1 cellular context compared by ENCODE assay signal in genomic region chr6:32689531-32690505, GRCh38.
TF ChIP-seq lines count a peak whose summit lies in the region.

No MANE protein-coding gene starts in this region.

TF ChIP-seq in endothelial cell of umbilical vein, 7 proteins besides CTCF, POLR2A, EP300 and RAD21 (continued from another document):
- TF ChIP-seq FOS (IDR thresholded peaks at IDR 0.05; ENCODE audit: borderline replicate concordance, insufficient read depth, low read length) (no peak), MAX (IDR thresholded peaks at IDR 0.05; ENCODE audit: insufficient read depth, insufficient read length) (no peak), JUN (IDR thresholded peaks at IDR 0.05; ENCODE audit: borderline replicate concordance, insufficient read depth, insufficient read length, low read depth) (no peak), MYC (IDR thresholded peaks at IDR 0.05; ENCODE audit: low read depth, low read length) (no peak)
TF ChIP-seq in endothelial cell of umbilical vein: peak in this region for 0.
